In genomic region chr6:111873178-111874029, GRCh38 we compare ENCODE assay signal across 1 cellular context.
TF ChIP-seq lines count a peak whose summit lies in the region.

FYN (minus strand) TSS chr6:111873452; CDS start chr6:111720051, 153,401 bp downstream.

TF ChIP-seq in K562, 482 proteins besides CTCF, POLR2A, EP300 and RAD21 (continued from another document and continues in another):
- no peak for TF ChIP-seq HMG20A (CRISPR knock-in tag; conservative IDR thresholded peaks at IDR 0.05)
- no peak for TF ChIP-seq ZBED1 (IDR thresholded peaks at IDR 0.05)
- TF ChIP-seq FOXJ3 (CRISPR knock-in tag; IDR thresholded peaks at IDR 0.05): no peak
- TF ChIP-seq BACH1 (tag; IDR thresholded peaks at IDR 0.05): no peak
- no peak for TF ChIP-seq ZNF609 (CRISPR knock-in tag; IDR thresholded peaks at IDR 0.05; ENCODE audit: borderline replicate concordance)
- no peak for TF ChIP-seq MLX (CRISPR knock-in tag; conservative IDR thresholded peaks at IDR 0.05)
- no peak for TF ChIP-seq ZNF280B (CRISPR knock-in tag; IDR thresholded peaks at IDR 0.05)
- no peak for TF ChIP-seq YY1 (IDR thresholded peaks at IDR 0.05; ENCODE audit: borderline replicate concordance in 1 of 3, control insufficient read depth in 1 of 3, extremely low read depth in 1 of 3, insufficient read depth in 3 of 3, insufficient read length in 1 of 3, insufficient replicate concordance in 2 of 3, low read depth in 1 of 3, low read length in 2 of 3)
- no peak for TF ChIP-seq XRCC3 (IDR thresholded peaks at IDR 0.05)
- no peak for TF ChIP-seq ZFX (CRISPR knock-in tag; IDR thresholded peaks at IDR 0.05)
- TF ChIP-seq KLF13 (tag; IDR thresholded peaks at IDR 0.05; ENCODE audit: borderline replicate concordance, low read depth): no peak
- no peak for TF ChIP-seq AFF4 (CRISPR knock-in tag; IDR thresholded peaks at IDR 0.05)
- TF ChIP-seq RFX1 (IDR thresholded peaks at IDR 0.05): peak; percentile 64
- TF ChIP-seq ZNF507 (tag; conservative IDR thresholded peaks at IDR 0.05): no peak
- TF ChIP-seq IRF9 (tag; IDR thresholded peaks at IDR 0.05): no peak
- TF ChIP-seq SUPT5H (IDR thresholded peaks at IDR 0.05): no peak
- TF ChIP-seq TEAD1 (CRISPR knock-in tag; IDR thresholded peaks at IDR 0.05): no peak
- TF ChIP-seq CAMTA2 (CRISPR knock-in tag; conservative IDR thresholded peaks at IDR 0.05): no peak
- no peak for TF ChIP-seq RNF219 (CRISPR knock-in tag; IDR thresholded peaks at IDR 0.05)
- no peak for TF ChIP-seq TCF15 (CRISPR knock-in tag; IDR thresholded peaks at IDR 0.05)
- TF ChIP-seq ZBTB8A (IDR thresholded peaks at IDR 0.05; ENCODE audit: partially characterized antibody): no peak
- 0 out of 2 replicates have a peak, but pooled peaks have one; percentile 40 for TF ChIP-seq NCOA1 (IDR thresholded peaks at IDR 0.05; ENCODE audit: low read depth)
- TF ChIP-seq ZNF785 (CRISPR knock-in tag; IDR thresholded peaks at IDR 0.05): no peak
- TF ChIP-seq VEZF1 (CRISPR knock-in tag; IDR thresholded peaks at IDR 0.05): peak; percentile 71
- no peak for TF ChIP-seq ZNF79 (CRISPR knock-in tag; IDR thresholded peaks at IDR 0.05; ENCODE audit: low read depth)
- no peak for TF ChIP-seq NR2F6 (CRISPR knock-in tag; IDR thresholded peaks at IDR 0.05)
- TF ChIP-seq TEAD2 (tag; IDR thresholded peaks at IDR 0.05): no peak
- no peak for TF ChIP-seq CC2D1A (IDR thresholded peaks at IDR 0.05)
- no peak for TF ChIP-seq GTF2A2 (tag; IDR thresholded peaks at IDR 0.05)
- no peak for TF ChIP-seq FOXA1 (IDR thresholded peaks at IDR 0.05; ENCODE audit: borderline replicate concordance)
- TF ChIP-seq AFF1 (IDR thresholded peaks at IDR 0.05; ENCODE audit: low read depth in 1 of 2, partially characterized antibody in 2 of 2): no peak
- no peak for TF ChIP-seq ZNF311 (CRISPR knock-in tag; IDR thresholded peaks at IDR 0.05)
- no peak for TF ChIP-seq ZNF696 (CRISPR knock-in tag; conservative IDR thresholded peaks at IDR 0.05)
- TF ChIP-seq SPI1 (IDR thresholded peaks at IDR 0.05; ENCODE audit: borderline replicate concordance, low read depth, low read length): no peak
- 0 out of 4 replicates have a peak, but pooled peaks of 1 of the 2 experiments have one; percentile 35 for TF ChIP-seq MNT (conservative IDR thresholded peaks at IDR 0.05)
- TF ChIP-seq ZNF57 (CRISPR knock-in tag; IDR thresholded peaks at IDR 0.05): no peak
- no peak for TF ChIP-seq ZNF143 (CRISPR knock-in tag; IDR thresholded peaks at IDR 0.05)
- no peak for TF ChIP-seq CCNT2 (IDR thresholded peaks at IDR 0.05; ENCODE audit: borderline replicate concordance, extremely low read depth, insufficient read length, low read depth, low read length)
- TF ChIP-seq KAT8 (IDR thresholded peaks at IDR 0.05; ENCODE audit: low read depth): no peak
- TF ChIP-seq U2AF2 (optimal IDR thresholded peaks at IDR 0.05; ENCODE audit: low read depth, low read length): no peak
- TF ChIP-seq NR4A1 (CRISPR knock-in tag; IDR thresholded peaks at IDR 0.05): no peak
- TF ChIP-seq NR4A1 (tag; IDR thresholded peaks at IDR 0.05): no peak
